ENCODE assay signal across 14 cellular contexts in the genomic region with DNA sequence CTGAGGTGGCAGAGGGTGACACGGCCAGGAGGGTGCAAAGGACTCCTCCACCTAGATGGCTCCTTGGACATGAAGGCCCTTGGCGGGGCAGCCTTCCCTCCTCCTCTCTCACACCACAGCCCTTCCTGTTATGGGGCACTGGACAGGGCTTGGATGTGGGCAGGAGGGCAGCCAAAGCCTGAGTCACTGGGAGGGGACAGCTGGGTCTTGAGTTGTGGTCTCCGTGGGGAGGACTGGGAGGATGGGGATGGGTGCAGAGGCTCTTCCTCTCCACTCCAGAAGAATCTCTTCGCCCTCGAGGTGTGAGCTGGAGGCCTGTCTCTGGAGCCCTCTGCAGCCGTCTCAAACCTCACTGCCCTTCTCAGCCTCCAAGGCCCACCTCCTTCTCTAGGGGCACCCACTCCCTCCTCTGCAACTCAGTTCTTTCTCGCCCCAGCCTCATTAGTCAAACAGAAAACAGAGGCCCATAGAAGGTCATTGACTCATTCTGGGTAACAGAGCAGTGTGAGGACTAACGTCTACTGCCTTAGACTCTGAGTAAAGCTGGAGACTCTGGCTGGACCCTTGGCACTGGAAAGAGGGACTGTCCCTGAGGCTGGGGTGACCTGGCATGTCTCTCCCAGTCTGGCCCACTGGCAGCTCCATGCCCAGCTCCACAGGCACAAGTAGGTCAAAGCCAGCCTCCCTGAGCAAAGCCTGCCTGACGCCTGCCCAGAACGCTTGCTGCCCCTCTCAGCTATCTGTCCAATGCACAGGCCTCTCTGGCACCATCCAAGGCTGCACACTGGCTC. TPM values are rescaled to one million over a fixed set of nuclear protein-coding genes. Genes with fewer than 3 reads are reported as not detected.
DNase-seq lines count a peak whose midpoint lies in the region; ATAC-seq and TF ChIP-seq lines count a peak whose summit lies in the region.
"Had no signal": no experiment of that assay in that cellular context is flagged by ENCODE, and none has a peak within 500 bp of the region (broad histone marks: within the 10 kb centered on the region; RNA-seq: fewer than 3 reads in every experiment).

No MANE protein-coding gene starts in this region.

- H3K27ac Mint-ChIP-seq in natural killer cell treated with Interleukin-12 subunit alpha and Interleukin-12 subunit beta and Interleukin-15 and Interleukin-18, amount 100 ng/mL, for 72 hours, result no peak overlapping the region
- H3K27ac Mint-ChIP-seq: activated B cell treated with CpG ODN at 0.5 μM for 24 hours; CD4-positive, alpha-beta memory T cell; type B pancreatic cell had no signal

- no peak overlapping the region for H3K9ac ChIP-seq in Karpas-422 (ENCODE audit: low read length)

- H3K4me2 ChIP-seq in Karpas-422 (ENCODE audit: low read depth, low read length, poor library complexity, severe bottlenecking), result no peak overlapping the region

- no peaks in the 10 kb centered on the region for H3K9me2 ChIP-seq in Karpas-422 (replicated peaks; ENCODE audit: insufficient read depth, low read length)

- H3K4me3 ChIP-seq in ascending aorta, result no peak overlapping the region
- no peak overlapping the region for H3K4me3 ChIP-seq in Karpas-422 (ENCODE audit: low read length)

- H3K9me3 ChIP-seq in ascending aorta (no peaks in the 10 kb centered on the region), Karpas-422 (ENCODE audit: low read length) (no peaks in the 10 kb centered on the region)

- no peaks in the 10 kb centered on the region for H3K27me3 ChIP-seq in ascending aorta
- H3K27me3 ChIP-seq in Karpas-422 (ENCODE audit: low read length), result no peaks in the 10 kb centered on the region

- H3K27ac ChIP-seq in ascending aorta (peak overlapping the region; percentile 55 to 71), Karpas-422 (ENCODE audit: low read length) (no peak overlapping the region)

- no peak overlapping the region for H3K4me3 Mint-ChIP-seq in natural killer cell treated with Interleukin-12 subunit alpha and Interleukin-12 subunit beta and Interleukin-15 and Interleukin-18, amount 100 ng/mL, for 72 hours
- H3K4me3 Mint-ChIP-seq: activated B cell treated with CpG ODN at 0.5 μM for 24 hours; CD4-positive, alpha-beta memory T cell; type B pancreatic cell had no signal

- in situ Hi-C loops in Caki2 (cut with HindIII; ENCODE audit: low pct_unique_long_range_greater_than_20kb, low sequenced_read_pairs), result no loop called here

- no peaks in the 10 kb centered on the region for H3K4me1 Mint-ChIP-seq in natural killer cell treated with Interleukin-12 subunit alpha and Interleukin-12 subunit beta and Interleukin-15 and Interleukin-18, amount 100 ng/mL, for 72 hours (ENCODE audit: low read depth in 2 of 2)
- H3K4me1 Mint-ChIP-seq: activated B cell treated with CpG ODN at 0.5 μM for 24 hours; CD4-positive, alpha-beta memory T cell had no signal

- H2AFZ ChIP-seq in Karpas-422 (ENCODE audit: low read length), result no peak overlapping the region

- peak; percentile 51 for ATAC-seq in HG02623 (IDR thresholded peaks at IDR 0.05; ENCODE audit: unreplicated experiment)
- ATAC-seq in natural killer cell treated with Interleukin-12 subunit alpha and Interleukin-12 subunit beta and Interleukin-15 and Interleukin-18, amount 100 ng/mL, for 72 hours, result peak; percentile 21 to 69
- ATAC-seq: HCT116 had no signal

- H3K4me1 ChIP-seq in ascending aorta (peaks cover 15 to 42% of the 10 kb centered on the region in 2 donors), Karpas-422 (ENCODE audit: low read length) (peaks cover 24% of the 10 kb centered on the region)

- H3K36me3 Mint-ChIP-seq in natural killer cell treated with Interleukin-12 subunit alpha and Interleukin-12 subunit beta and Interleukin-15 and Interleukin-18, amount 100 ng/mL, for 72 hours, result no peaks in the 10 kb centered on the region
- H3K36me3 Mint-ChIP-seq: CD4-positive, alpha-beta memory T cell; type B pancreatic cell had no signal

- no peaks in the 10 kb centered on the region for H3K9me3 Mint-ChIP-seq in natural killer cell treated with Interleukin-12 subunit alpha and Interleukin-12 subunit beta and Interleukin-15 and Interleukin-18, amount 100 ng/mL, for 72 hours
- H3K9me3 Mint-ChIP-seq: activated B cell treated with CpG ODN at 0.5 μM for 24 hours, type B pancreatic cell had no signal

- H3K79me2 ChIP-seq in Karpas-422 (ENCODE audit: low read length), result no peaks in the 10 kb centered on the region

- TF ChIP-seq CTCF in ascending aorta (IDR thresholded peaks at IDR 0.05), result no peak

- DNase-seq in Caki2 (ENCODE audit: low read depth) (peak; percentile 64), ascending aorta (ENCODE audit: low spot score in 2 of 2) (peak in 1 of 2 donors; percentile 81), OCI-M2 (lab: John Stamatoyannopoulos, UW; ENCODE audit: unreplicated experiment) (no peak), Karpas-422 (no peak), hepatic stellate cell (ENCODE audit: low spot score) (no peak), NCI-H345 treated with DMSO at 0.1 percent for 48 hours (lab: John Stamatoyannopoulos, UW; ENCODE audit: unreplicated experiment) (no peak)
- DNase-seq in natural killer cell treated with Interleukin-12 subunit alpha and Interleukin-12 subunit beta and Interleukin-15 and Interleukin-18, amount 100 ng/mL, for 72 hours (ENCODE audit: low spot score), result no peak
- DNase-seq: activated B cell treated with CpG ODN at 0.5 μM for 24 hours; CD4-positive, alpha-beta memory T cell; kidney; NCI-H187 treated with DMSO at 0.1 percent for 48 hours had no signal

- no peaks in the 10 kb centered on the region for H4K20me1 ChIP-seq in Karpas-422 (ENCODE audit: insufficient read depth, low read depth, low read length)

- H3K27me3 Mint-ChIP-seq in natural killer cell treated with Interleukin-12 subunit alpha and Interleukin-12 subunit beta and Interleukin-15 and Interleukin-18, amount 100 ng/mL, for 72 hours, result peaks cover 0 to 6% of the 10 kb centered on the region in 2 donors
- H3K27me3 Mint-ChIP-seq: CD4-positive, alpha-beta memory T cell had no signal

- intact Hi-C loops in ascending aorta (cut with DNase I), result loop anchor here (5.0 to 10.0 kb wide), 7 partner anchors 208 to 1995 kb away; partner anchors contain the start of genes DDX25, HYLS1, PKNOX2 and PUS3

- H3K36me3 ChIP-seq in ascending aorta, result no peaks in the 10 kb centered on the region
- H3K36me3 ChIP-seq in Karpas-422 (ENCODE audit: insufficient read depth, low read length), result no peaks in the 10 kb centered on the region

RNA-seq across cellular contexts. Expression of gene CDON, which starts 47.5 kb away (rescaled TPM):
- total RNA-seq in Caki2 (2014; rRNA removed; shearing (Covaris generic); ENCODE audit: low replicate concordance), result 2.2 TPM in 2 replicates
- total RNA-seq in ascending aorta, result 33.0 TPM
- total RNA-seq in natural killer cell treated with Interleukin-12 subunit alpha and Interleukin-12 subunit beta and Interleukin-15 and Interleukin-18, amount 100 ng/mL, for 72 hours, result 1 to 10 TPM in 1 of 2 donors, under 1 TPM in 1; 0.59 to 2.1 TPM
- total RNA-seq in Karpas-422 (2014; rRNA removed; shearing (Covaris generic); ENCODE audit: low replicate concordance), result 0.36 and 2.1 TPM in 2 replicates

Comparison
In these comparisons a context has a peak if more than half of its experiments do, and no peak if none do; other contexts are left out.
1. RNA of gene CDON, which starts 47.5 kb away (total RNA-seq): 33.0 TPM in ascending aorta (single experiment); 2.2 TPM in Caki2, 0.59 to 2.1 TPM in natural killer cell treated with Interleukin-12 subunit alpha and Interleukin-12 subunit beta and Interleukin-15 and Interleukin-18, amount 100 ng/mL, for 72 hours and 0.36 to 2.1 TPM in Karpas-422; every median in the first group is over 10 times any median in the second.